In the genomic region with DNA sequence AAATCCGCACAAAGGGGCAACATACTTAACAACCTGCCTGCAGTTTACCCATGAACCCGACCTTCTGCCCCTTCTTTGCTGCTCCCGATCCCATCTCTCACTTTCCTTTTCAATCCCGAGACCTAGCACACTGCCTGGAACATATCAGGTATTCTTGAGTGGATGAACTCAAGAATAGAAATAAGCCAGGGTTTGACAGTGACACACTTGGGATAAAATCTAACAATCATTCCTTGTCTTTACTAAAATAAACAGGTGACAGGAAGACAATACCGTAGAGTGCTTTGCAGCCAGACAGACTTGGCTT, we compare ENCODE assay signal across 2 cellular contexts.
TF ChIP-seq lines count a peak whose summit lies in the region.

No MANE protein-coding gene starts in this region.

TF ChIP-seq in SK-N-SH, 30 proteins besides CTCF, POLR2A, EP300 and RAD21:
- TF ChIP-seq, protein P1, sequence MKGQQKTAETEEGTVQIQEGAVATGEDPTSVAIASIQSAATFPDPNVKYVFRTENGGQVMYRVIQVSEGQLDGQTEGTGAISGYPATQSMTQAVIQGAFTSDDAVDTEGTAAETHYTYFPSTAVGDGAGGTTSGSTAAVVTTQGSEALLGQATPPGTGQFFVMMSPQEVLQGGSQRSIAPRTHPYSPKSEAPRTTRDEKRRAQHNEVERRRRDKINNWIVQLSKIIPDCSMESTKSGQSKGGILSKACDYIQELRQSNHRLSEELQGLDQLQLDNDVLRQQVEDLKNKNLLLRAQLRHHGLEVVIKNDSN (IDR thresholded peaks at IDR 0.05; ENCODE audit: borderline replicate concordance, low read depth), result no peak
- TF ChIP-seq RFX5 (IDR thresholded peaks at IDR 0.05; ENCODE audit: low read length), result no peak
TF ChIP-seq in SK-N-SH: peak in this region for 0.

TF ChIP-seq in SK-N-SH treated with all-trans-retinoic acid at 6 μM for 48 hours, 23 proteins besides CTCF, POLR2A, EP300 and RAD21:
- TF ChIP-seq, protein P2, sequence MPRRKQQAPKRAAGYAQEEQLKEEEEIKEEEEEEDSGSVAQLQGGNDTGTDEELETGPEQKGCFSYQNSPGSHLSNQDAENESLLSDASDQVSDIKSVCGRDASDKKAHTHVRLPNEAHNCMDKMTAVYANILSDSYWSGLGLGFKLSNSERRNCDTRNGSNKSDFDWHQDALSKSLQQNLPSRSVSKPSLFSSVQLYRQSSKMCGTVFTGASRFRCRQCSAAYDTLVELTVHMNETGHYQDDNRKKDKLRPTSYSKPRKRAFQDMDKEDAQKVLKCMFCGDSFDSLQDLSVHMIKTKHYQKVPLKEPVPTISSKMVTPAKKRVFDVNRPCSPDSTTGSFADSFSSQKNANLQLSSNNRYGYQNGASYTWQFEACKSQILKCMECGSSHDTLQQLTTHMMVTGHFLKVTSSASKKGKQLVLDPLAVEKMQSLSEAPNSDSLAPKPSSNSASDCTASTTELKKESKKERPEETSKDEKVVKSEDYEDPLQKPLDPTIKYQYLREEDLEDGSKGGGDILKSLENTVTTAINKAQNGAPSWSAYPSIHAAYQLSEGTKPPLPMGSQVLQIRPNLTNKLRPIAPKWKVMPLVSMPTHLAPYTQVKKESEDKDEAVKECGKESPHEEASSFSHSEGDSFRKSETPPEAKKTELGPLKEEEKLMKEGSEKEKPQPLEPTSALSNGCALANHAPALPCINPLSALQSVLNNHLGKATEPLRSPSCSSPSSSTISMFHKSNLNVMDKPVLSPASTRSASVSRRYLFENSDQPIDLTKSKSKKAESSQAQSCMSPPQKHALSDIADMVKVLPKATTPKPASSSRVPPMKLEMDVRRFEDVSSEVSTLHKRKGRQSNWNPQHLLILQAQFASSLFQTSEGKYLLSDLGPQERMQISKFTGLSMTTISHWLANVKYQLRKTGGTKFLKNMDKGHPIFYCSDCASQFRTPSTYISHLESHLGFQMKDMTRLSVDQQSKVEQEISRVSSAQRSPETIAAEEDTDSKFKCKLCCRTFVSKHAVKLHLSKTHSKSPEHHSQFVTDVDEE (CRISPR knock-in tag; IDR thresholded peaks at IDR 0.05), result no peak
- TF ChIP-seq ZNF8 (CRISPR knock-in tag; IDR thresholded peaks at IDR 0.05) (no peak), RARB (CRISPR knock-in tag; IDR thresholded peaks at IDR 0.05) (no peak), SNAI2 (CRISPR knock-in tag; IDR thresholded peaks at IDR 0.05) (no peak), ZFP30 (CRISPR knock-in tag; IDR thresholded peaks at IDR 0.05) (no peak), TOX (CRISPR knock-in tag; IDR thresholded peaks at IDR 0.05; ENCODE audit: borderline replicate concordance) (no peak), TCF4 (CRISPR knock-in tag; IDR thresholded peaks at IDR 0.05; ENCODE audit: borderline replicate concordance) (no peak)
- TF ChIP-seq, protein P3, sequence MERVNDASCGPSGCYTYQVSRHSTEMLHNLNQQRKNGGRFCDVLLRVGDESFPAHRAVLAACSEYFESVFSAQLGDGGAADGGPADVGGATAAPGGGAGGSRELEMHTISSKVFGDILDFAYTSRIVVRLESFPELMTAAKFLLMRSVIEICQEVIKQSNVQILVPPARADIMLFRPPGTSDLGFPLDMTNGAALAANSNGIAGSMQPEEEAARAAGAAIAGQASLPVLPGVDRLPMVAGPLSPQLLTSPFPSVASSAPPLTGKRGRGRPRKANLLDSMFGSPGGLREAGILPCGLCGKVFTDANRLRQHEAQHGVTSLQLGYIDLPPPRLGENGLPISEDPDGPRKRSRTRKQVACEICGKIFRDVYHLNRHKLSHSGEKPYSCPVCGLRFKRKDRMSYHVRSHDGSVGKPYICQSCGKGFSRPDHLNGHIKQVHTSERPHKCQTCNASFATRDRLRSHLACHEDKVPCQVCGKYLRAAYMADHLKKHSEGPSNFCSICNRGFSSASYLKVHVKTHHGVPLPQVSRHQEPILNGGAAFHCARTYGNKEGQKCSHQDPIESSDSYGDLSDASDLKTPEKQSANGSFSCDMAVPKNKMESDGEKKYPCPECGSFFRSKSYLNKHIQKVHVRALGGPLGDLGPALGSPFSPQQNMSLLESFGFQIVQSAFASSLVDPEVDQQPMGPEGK (CRISPR knock-in tag; IDR thresholded peaks at IDR 0.05; ENCODE audit: borderline replicate concordance), result no peak
